Comparison of ENCODE assay signal across 11 cellular contexts in genomic region chr16:11138769-11139623, GRCh38.
DNase-seq lines count a peak whose midpoint lies in the region; ATAC-seq and TF ChIP-seq lines count a peak whose summit lies in the region.
"Had no signal": no experiment of that assay in that cellular context is flagged by ENCODE, and none has a peak within 500 bp of the region (broad histone marks: within the 10 kb centered on the region; RNA-seq: fewer than 3 reads in every experiment).

No MANE protein-coding gene starts in this region.

- peak overlapping the region; percentile 57 to 89 (median 78) for H3K4me2 ChIP-seq in BLaER1 treated with 17β-estradiol and CSF1 and Interleukin-3, amounts not matched to agents 10 nM and 100 nM
- peak overlapping the region; percentile 27 for H3K4me2 ChIP-seq in Loucy (ENCODE audit: low read depth, low read length, poor library complexity, severe bottlenecking)

- ATAC-seq in GM21619 (IDR thresholded peaks at IDR 0.05; ENCODE audit: unreplicated experiment): no peak
- no peak for ATAC-seq in GM19397 (IDR thresholded peaks at IDR 0.05; ENCODE audit: unreplicated experiment)
- no peak for ATAC-seq in HG03139 (IDR thresholded peaks at IDR 0.05; ENCODE audit: unreplicated experiment)
- ATAC-seq: psoas muscle had no signal

- H3K27ac Mint-ChIP-seq in MCF 10A (ENCODE audit: low read depth, unreplicated experiment): peak overlapping the region; percentile 82

- no peak for TF ChIP-seq CTCF in Loucy (conservative IDR thresholded peaks at IDR 0.05; ENCODE audit: low read length)
- no peak for TF ChIP-seq CTCF in MCF 10A (IDR thresholded peaks at IDR 0.05; ENCODE audit: unreplicated experiment)

- H3K9ac ChIP-seq in BLaER1 treated with 17β-estradiol and CSF1 and Interleukin-3, amounts not matched to agents 10 nM and 100 nM: peak overlapping the region in 2 of 11 experiments; percentile 4 to 11; a peak in 2 of 22 replicates
- H3K9ac ChIP-seq in Loucy (ENCODE audit: low read depth, low read length, poor library complexity, severe bottlenecking): no peak overlapping the region

- peaks cover 27 to 60% (median 39%) of the 10 kb centered on the region in 10 experiments for H3K4me1 ChIP-seq in BLaER1 treated with 17β-estradiol and CSF1 and Interleukin-3, amounts not matched to agents 10 nM and 100 nM
- H3K4me1 ChIP-seq in Loucy (ENCODE audit: insufficient read depth, low read length, poor library complexity, severe bottlenecking): peaks cover 23% of the 10 kb centered on the region

- peak; percentile 67 for DNase-seq in MCF 10A (ENCODE audit: unreplicated experiment)
- peak; percentile 26 for DNase-seq in mesenteric fat pad (ENCODE audit: low spot score)
- DNase-seq in DMS153 treated with DMSO at 0.1 percent for 48 hours (lab: John Stamatoyannopoulos, UW; ENCODE audit: unreplicated experiment): no peak
- DNase-seq: DMS 273 treated with DMSO at 0.1 percent for 48 hours, NCI-H2029 treated with DMSO at 0.1 percent for 48 hours, psoas muscle had no signal

- BruUV-seq in MCF 10A (replicated peaks; lab: Mats Ljungman, UMichigan): no TSS peak

- POLR2A ChIA-PET in MCF 10A (lab: Yijun Ruan, JAX): interaction anchor here (0.7 to 1.6 kb wide), 3 partner anchors 106 to 194 kb away, joined by 3 to 5 read pairs (median 3); partner anchors contain the start of genes CLEC16A and SOCS1

- peak overlapping the region in 9 of 11 experiments; percentile 0 to 65 (median 24); a peak in 15 of 22 replicates for H3K27ac ChIP-seq in BLaER1 treated with 17β-estradiol and CSF1 and Interleukin-3, amounts not matched to agents 10 nM and 100 nM
- H3K27ac ChIP-seq: psoas muscle had no signal

- H2AFZ ChIP-seq in Loucy (ENCODE audit: low read length): no peak overlapping the region

- H3K9me2 ChIP-seq in Loucy (replicated peaks; ENCODE audit: low read depth, low read length): no peaks in the 10 kb centered on the region

- no peaks in the 10 kb centered on the region for H3K9me3 Mint-ChIP-seq in MCF 10A (ENCODE audit: unreplicated experiment)

- peaks cover 13% of the 10 kb centered on the region for H3K36me3 Mint-ChIP-seq in MCF 10A (ENCODE audit: insufficient read depth, unreplicated experiment)

- H4K20me1 ChIP-seq in BLaER1 treated with 17β-estradiol and CSF1 and Interleukin-3, amounts not matched to agents 10 nM and 100 nM: 0 out of 22 replicates have a peak, but pooled peaks cover 0 to 4% (median 0%) of the 10 kb centered on the region in 11 experiments
- H4K20me1 ChIP-seq in Loucy (ENCODE audit: insufficient read depth, low read length, poor library complexity, severe bottlenecking): no peaks in the 10 kb centered on the region

- H3F3A ChIP-seq in Loucy (ENCODE audit: low read depth): no peaks in the 10 kb centered on the region

- no peaks in the 10 kb centered on the region for H3K9me3 ChIP-seq in BLaER1 treated with 17β-estradiol and CSF1 and Interleukin-3, amounts not matched to agents 10 nM and 100 nM (replicated peaks in 1 of 11)
- no peaks in the 10 kb centered on the region for H3K9me3 ChIP-seq in Loucy (ENCODE audit: insufficient read depth, low read depth, low read length)
- H3K9me3 ChIP-seq: psoas muscle had no signal

- CTCF ChIA-PET in MCF 10A (lab: Yijun Ruan, JAX): interaction anchor here (0.6 to 2.6 kb wide), 7 partner anchors 11 to 175 kb away, joined by 3 to 7 read pairs (median 3); partner anchors contain the start of gene SOCS1

- H3K4me1 Mint-ChIP-seq in MCF 10A (ENCODE audit: insufficient read depth, unreplicated experiment): peaks cover 57% of the 10 kb centered on the region

- no peaks in the 10 kb centered on the region for H3K79me2 ChIP-seq in Loucy (ENCODE audit: insufficient read depth, low read length)

- intact Hi-C loops in MCF 10A (cut with micrococcal nuclease): loop anchor here (5.0 to 10.0 kb wide), 3 partner anchors 63 to 226 kb away; partner anchors contain the start of gene SOCS1

- peaks cover 11 to 39% (median 27%) of the 10 kb centered on the region in 11 experiments; a peak in 18 of 22 replicates for H3K36me3 ChIP-seq in BLaER1 treated with 17β-estradiol and CSF1 and Interleukin-3, amounts not matched to agents 10 nM and 100 nM
- H3K36me3 ChIP-seq in Loucy (ENCODE audit: insufficient read depth, low read length): peaks cover 5% of the 10 kb centered on the region; the same call in 1 of the 2 replicates

- H3K27me3 Mint-ChIP-seq in MCF 10A (ENCODE audit: insufficient read depth, unreplicated experiment): no peaks in the 10 kb centered on the region

- H3K4me3 Mint-ChIP-seq in MCF 10A (ENCODE audit: unreplicated experiment): no peak overlapping the region

- no peaks in the 10 kb centered on the region for H3K27me3 ChIP-seq in BLaER1 treated with 17β-estradiol and CSF1 and Interleukin-3, amounts not matched to agents 10 nM and 100 nM
- H3K27me3 ChIP-seq in Loucy (ENCODE audit: insufficient read depth, low read length, poor library complexity, severe bottlenecking): no peaks in the 10 kb centered on the region

- H3K4me3 ChIP-seq in BLaER1 treated with 17β-estradiol and CSF1 and Interleukin-3, amounts not matched to agents 10 nM and 100 nM: 0 out of 20 replicates have a peak overlapping the region, but pooled peaks of 3 of the 10 experiments have one; percentile 4 to 7 (median 6)
- no peak overlapping the region for H3K4me3 ChIP-seq in Loucy (ENCODE audit: low read length, poor library complexity, severe bottlenecking)
- H3K4me3 ChIP-seq: psoas muscle had no signal
